ENCODE assay signal across 10 cellular contexts in genomic region chr17:14205992-14206461, GRCh38. TPM values are rescaled to one million over a fixed set of nuclear protein-coding genes. Genes with fewer than 3 reads are reported as not detected.
A peak's percentile ranks its signal among the peaks of the same experiment; 100 is the strongest.
DNase-seq lines count a peak whose midpoint lies in the region; ATAC-seq lines count a peak whose summit lies in the region.
"Had no signal": no experiment of that assay in that cellular context is flagged by ENCODE, and none has a peak within 500 bp of the region (broad histone marks: within the 10 kb centered on the region; RNA-seq: fewer than 3 reads in every experiment).

No MANE protein-coding gene starts in this region.

- no peak overlapping the region for H3K27ac ChIP-seq in neuronal stem cell (replicated peaks; ENCODE audit: low read length)
- H3K27ac ChIP-seq: BLaER1 treated with 17β-estradiol and CSF1 and Interleukin-3, amounts not matched to agents 10 nM and 100 nM had no signal

- H3K27me3 ChIP-seq in neuronal stem cell (ENCODE audit: control insufficient read depth in 3 of 3, insufficient read depth in 3 of 3, low read depth in 1 of 3, low read length in 3 of 3) = no peaks in the 10 kb centered on the region
- H3K27me3 ChIP-seq: BLaER1 treated with 17β-estradiol and CSF1 and Interleukin-3, amounts not matched to agents 10 nM and 100 nM had no signal

- H3K27ac Mint-ChIP-seq in activated naive CD8-positive, alpha-beta T cell treated with anti-CD3 and anti-CD28 coated beads, Interleukin-2, amount 10 ng/mL, durations not matched to agents 7 days and 5 days = no peak overlapping the region

- no peaks in the 10 kb centered on the region for H3K9me3 Mint-ChIP-seq in activated naive CD8-positive, alpha-beta T cell treated with anti-CD3 and anti-CD28 coated beads, Interleukin-2, amount 10 ng/mL, durations not matched to agents 7 days and 5 days

- H3K4me3 Mint-ChIP-seq in activated naive CD8-positive, alpha-beta T cell treated with anti-CD3 and anti-CD28 coated beads, Interleukin-2, amount 10 ng/mL, durations not matched to agents 7 days and 5 days = peak overlapping the region; percentile 30
- H3K4me3 Mint-ChIP-seq: naive B cell had no signal

- POLR2A ChIA-PET in activated naive CD8-positive, alpha-beta T cell treated with anti-CD3 and anti-CD28 coated beads, Interleukin-2, amount 10 ng/mL, durations not matched to agents 7 days and 5 days (lab: Charles Lee) = interaction anchor here (0.7 to 3.1 kb wide), 2 partner anchors 95 to 146 kb away, joined by 3 to 11 read pairs; partner anchors contain the start of gene HS3ST3B1

- H2BK15ac ChIP-seq in neuronal stem cell (ENCODE audit: low read length) = no peak overlapping the region

- H3K23ac ChIP-seq in neuronal stem cell (ENCODE audit: low read depth, low read length, poor library complexity) = no peak overlapping the region

- no peak overlapping the region for H2BK120ac ChIP-seq in neuronal stem cell (ENCODE audit: low read depth, low read length)

- H3K9ac ChIP-seq in neuronal stem cell (ENCODE audit: low read depth, low read length, poor library complexity) = no peak overlapping the region
- H3K9ac ChIP-seq: BLaER1 treated with 17β-estradiol and CSF1 and Interleukin-3, amounts not matched to agents 10 nM and 100 nM had no signal

- H3K4ac ChIP-seq in neuronal stem cell (ENCODE audit: low read length) = no peak overlapping the region

- peaks cover 0 to 2% of the 10 kb centered on the region in 2 donors for H3K4me1 ChIP-seq in neuronal stem cell (ENCODE audit: control insufficient read depth in 2 of 2, insufficient read depth in 1 of 2, low read depth in 1 of 2, low read length in 2 of 2)
- H3K4me1 ChIP-seq: BLaER1 treated with 17β-estradiol and CSF1 and Interleukin-3, amounts not matched to agents 10 nM and 100 nM had no signal

- no peak overlapping the region for H3K4me3 ChIP-seq in neuronal stem cell (ENCODE audit: low read length in 2 of 2)
- H3K4me3 ChIP-seq: BLaER1 treated with 17β-estradiol and CSF1 and Interleukin-3, amounts not matched to agents 10 nM and 100 nM had no signal

- H3K9me3 ChIP-seq in neuronal stem cell (replicated peaks in 1 of 2; ENCODE audit: control insufficient read depth in 2 of 2, insufficient read depth in 1 of 2, low read depth in 1 of 2, low read length in 2 of 2) = no peaks in the 10 kb centered on the region

- H3K79me1 ChIP-seq in neuronal stem cell (ENCODE audit: low read depth, low read length) = no peaks in the 10 kb centered on the region

- WGBS in neuronal stem cell (ENCODE audit: extremely low coverage in 2 of 2, insufficient read length in 2 of 2, insufficient replicate concordance in 1 of 2), 2 donors = no CpG with 5 or more reads among the region's 13 CpGs

- no peak overlapping the region for H2BK5ac ChIP-seq in neuronal stem cell (ENCODE audit: low read length)

- H3K4me2 ChIP-seq in neuronal stem cell (ENCODE audit: insufficient read depth, low read length, poor library complexity, severe bottlenecking) = no peak overlapping the region
- H3K4me2 ChIP-seq: BLaER1 treated with 17β-estradiol and CSF1 and Interleukin-3, amounts not matched to agents 10 nM and 100 nM had no signal

- no peak overlapping the region for H2AFZ ChIP-seq in neuronal stem cell (ENCODE audit: low read length)

- peak; percentile 25 for ATAC-seq in activated naive CD8-positive, alpha-beta T cell treated with anti-CD3 and anti-CD28 coated beads, Interleukin-2, amount 10 ng/mL, durations not matched to agents 7 days and 5 days (ENCODE audit: low read depth)
- ATAC-seq in GM19467 (IDR thresholded peaks at IDR 0.05; ENCODE audit: unreplicated experiment) = no peak
- no peak for ATAC-seq in HG02840 (IDR thresholded peaks at IDR 0.05; ENCODE audit: low FRiP score, unreplicated experiment)
- ATAC-seq in HG03432 (IDR thresholded peaks at IDR 0.05; ENCODE audit: unreplicated experiment) = no peak

- no peak overlapping the region for H2BK12ac ChIP-seq in neuronal stem cell (ENCODE audit: low read length)

- no peaks in the 10 kb centered on the region for H3K27me3 Mint-ChIP-seq in activated naive CD8-positive, alpha-beta T cell treated with anti-CD3 and anti-CD28 coated beads, Interleukin-2, amount 10 ng/mL, durations not matched to agents 7 days and 5 days

- H3K18ac ChIP-seq in neuronal stem cell (ENCODE audit: low read length) = peak overlapping the region; percentile 53

- H3K36me3 ChIP-seq in neuronal stem cell (replicated peaks in 1 of 2; ENCODE audit: control insufficient read depth in 2 of 2, insufficient read depth in 2 of 2, low read length in 2 of 2) = peaks cover 6 to 28% of the 10 kb centered on the region in 2 donors

- H3K4me1 Mint-ChIP-seq in activated naive CD8-positive, alpha-beta T cell treated with anti-CD3 and anti-CD28 coated beads, Interleukin-2, amount 10 ng/mL, durations not matched to agents 7 days and 5 days = peaks cover 47% of the 10 kb centered on the region

- H4K91ac ChIP-seq in neuronal stem cell (ENCODE audit: low read depth, low read length, poor library complexity) = no peak overlapping the region

- H4K8ac ChIP-seq in neuronal stem cell (ENCODE audit: low read depth, low read length) = no peak overlapping the region

- no peak overlapping the region for H3K14ac ChIP-seq in neuronal stem cell (ENCODE audit: low read length)

- peaks cover 28% of the 10 kb centered on the region for H3K36me3 Mint-ChIP-seq in activated naive CD8-positive, alpha-beta T cell treated with anti-CD3 and anti-CD28 coated beads, Interleukin-2, amount 10 ng/mL, durations not matched to agents 7 days and 5 days

- DNase-seq in Ammon's horn (ENCODE audit: low spot score) (peak; percentile 34), T follicular helper cell (ENCODE audit: low read depth) (peak; percentile 48), neuronal stem cell (ENCODE audit: low spot score) (no peak), SHP77 (lab: John Stamatoyannopoulos, UW) (no peak)
- no peak for DNase-seq in activated naive CD8-positive, alpha-beta T cell treated with anti-CD3 and anti-CD28 coated beads, Interleukin-2, amount 10 ng/mL, durations not matched to agents 7 days and 5 days
- DNase-seq: naive B cell had no signal

- H2AK5ac ChIP-seq in neuronal stem cell (ENCODE audit: low read depth, low read length) = no peak overlapping the region

RNA-seq across cellular contexts. Expression of gene CDRT15, which starts 30.6 kb away (rescaled TPM):
- not detected for total RNA-seq in activated naive CD8-positive, alpha-beta T cell treated with anti-CD3 and anti-CD28 coated beads, Interleukin-2, amount 10 ng/mL, durations not matched to agents 7 days and 5 days
- polyA plus RNA-seq in neuronal stem cell (2013, experiment 1 of 2) = not detected
- polyA plus RNA-seq in neuronal stem cell (2013, experiment 2 of 2) = not detected

Comparison
In these comparisons a context has a peak if more than half of its experiments do, and no peak if none do; other contexts are left out.
1. DNase-seq: peak in Ammon's horn (single experiment) and T follicular helper cell (single experiment); none in activated naive CD8-positive, alpha-beta T cell treated with anti-CD3 and anti-CD28 coated beads, Interleukin-2, amount 10 ng/mL, durations not matched to agents 7 days and 5 days (single experiment), neuronal stem cell (single experiment) and SHP77 (0 of 2).